2 cellular contexts compared by ENCODE assay signal in the genomic region with DNA sequence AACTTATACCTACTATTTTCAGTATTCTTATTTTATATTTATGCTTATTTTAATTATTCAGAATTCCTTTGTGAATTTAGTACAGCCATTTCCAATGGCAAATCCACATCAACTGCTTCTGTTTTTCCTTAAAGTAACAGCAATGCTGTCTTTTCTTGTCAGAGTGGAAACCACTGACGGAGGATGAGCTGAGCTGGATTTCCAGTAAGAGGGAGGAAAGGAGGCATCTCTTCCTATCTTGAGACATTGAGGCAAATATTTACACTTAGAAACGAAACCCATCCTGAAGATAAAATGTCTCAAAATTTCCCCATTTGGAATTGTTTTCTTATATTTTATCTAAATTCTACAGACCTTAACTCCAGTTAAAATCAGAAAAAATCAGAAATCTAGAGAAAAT.
TF ChIP-seq lines count a peak whose summit lies in the region.

No MANE protein-coding gene starts in this region.

TF ChIP-seq in liver, 16 proteins besides CTCF, POLR2A, EP300 and RAD21 (continued from another document):
- TF ChIP-seq, protein P1, sequence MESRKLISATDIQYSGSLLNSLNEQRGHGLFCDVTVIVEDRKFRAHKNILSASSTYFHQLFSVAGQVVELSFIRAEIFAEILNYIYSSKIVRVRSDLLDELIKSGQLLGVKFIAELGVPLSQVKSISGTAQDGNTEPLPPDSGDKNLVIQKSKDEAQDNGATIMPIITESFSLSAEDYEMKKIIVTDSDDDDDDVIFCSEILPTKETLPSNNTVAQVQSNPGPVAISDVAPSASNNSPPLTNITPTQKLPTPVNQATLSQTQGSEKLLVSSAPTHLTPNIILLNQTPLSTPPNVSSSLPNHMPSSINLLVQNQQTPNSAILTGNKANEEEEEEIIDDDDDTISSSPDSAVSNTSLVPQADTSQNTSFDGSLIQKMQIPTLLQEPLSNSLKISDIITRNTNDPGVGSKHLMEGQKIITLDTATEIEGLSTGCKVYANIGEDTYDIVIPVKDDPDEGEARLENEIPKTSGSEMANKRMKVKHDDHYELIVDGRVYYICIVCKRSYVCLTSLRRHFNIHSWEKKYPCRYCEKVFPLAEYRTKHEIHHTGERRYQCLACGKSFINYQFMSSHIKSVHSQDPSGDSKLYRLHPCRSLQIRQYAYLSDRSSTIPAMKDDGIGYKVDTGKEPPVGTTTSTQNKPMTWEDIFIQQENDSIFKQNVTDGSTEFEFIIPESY (IDR thresholded peaks at IDR 0.05): no peak
- no peak for TF ChIP-seq TAF1 (conservative IDR thresholded peaks at IDR 0.05)
- TF ChIP-seq FOXA1 (IDR thresholded peaks at IDR 0.05): no peak
- TF ChIP-seq, protein P2, sequence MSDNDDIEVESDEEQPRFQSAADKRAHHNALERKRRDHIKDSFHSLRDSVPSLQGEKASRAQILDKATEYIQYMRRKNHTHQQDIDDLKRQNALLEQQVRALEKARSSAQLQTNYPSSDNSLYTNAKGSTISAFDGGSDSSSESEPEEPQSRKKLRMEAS (IDR thresholded peaks at IDR 0.05): no peak
- no peak for TF ChIP-seq JUND (IDR thresholded peaks at IDR 0.05)

TF ChIP-seq in WTC11, 78 proteins besides CTCF, POLR2A, EP300 and RAD21 (continued from another document):
- TF ChIP-seq, protein P3, sequence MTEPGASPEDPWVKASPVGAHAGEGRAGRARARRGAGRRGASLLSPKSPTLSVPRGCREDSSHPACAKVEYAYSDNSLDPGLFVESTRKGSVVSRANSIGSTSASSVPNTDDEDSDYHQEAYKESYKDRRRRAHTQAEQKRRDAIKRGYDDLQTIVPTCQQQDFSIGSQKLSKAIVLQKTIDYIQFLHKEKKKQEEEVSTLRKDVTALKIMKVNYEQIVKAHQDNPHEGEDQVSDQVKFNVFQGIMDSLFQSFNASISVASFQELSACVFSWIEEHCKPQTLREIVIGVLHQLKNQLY (CRISPR knock-in tag; IDR thresholded peaks at IDR 0.05): no peak
- TF ChIP-seq RELA (CRISPR knock-in tag; IDR thresholded peaks at IDR 0.05; ENCODE audit: borderline replicate concordance): no peak
- TF ChIP-seq ZNF263 (CRISPR knock-in tag; IDR thresholded peaks at IDR 0.05; ENCODE audit: low read depth): no peak
- TF ChIP-seq, protein P4, sequence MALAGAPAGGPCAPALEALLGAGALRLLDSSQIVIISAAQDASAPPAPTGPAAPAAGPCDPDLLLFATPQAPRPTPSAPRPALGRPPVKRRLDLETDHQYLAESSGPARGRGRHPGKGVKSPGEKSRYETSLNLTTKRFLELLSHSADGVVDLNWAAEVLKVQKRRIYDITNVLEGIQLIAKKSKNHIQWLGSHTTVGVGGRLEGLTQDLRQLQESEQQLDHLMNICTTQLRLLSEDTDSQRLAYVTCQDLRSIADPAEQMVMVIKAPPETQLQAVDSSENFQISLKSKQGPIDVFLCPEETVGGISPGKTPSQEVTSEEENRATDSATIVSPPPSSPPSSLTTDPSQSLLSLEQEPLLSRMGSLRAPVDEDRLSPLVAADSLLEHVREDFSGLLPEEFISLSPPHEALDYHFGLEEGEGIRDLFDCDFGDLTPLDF (CRISPR knock-in tag; IDR thresholded peaks at IDR 0.05): no peak
- TF ChIP-seq, protein P5, sequence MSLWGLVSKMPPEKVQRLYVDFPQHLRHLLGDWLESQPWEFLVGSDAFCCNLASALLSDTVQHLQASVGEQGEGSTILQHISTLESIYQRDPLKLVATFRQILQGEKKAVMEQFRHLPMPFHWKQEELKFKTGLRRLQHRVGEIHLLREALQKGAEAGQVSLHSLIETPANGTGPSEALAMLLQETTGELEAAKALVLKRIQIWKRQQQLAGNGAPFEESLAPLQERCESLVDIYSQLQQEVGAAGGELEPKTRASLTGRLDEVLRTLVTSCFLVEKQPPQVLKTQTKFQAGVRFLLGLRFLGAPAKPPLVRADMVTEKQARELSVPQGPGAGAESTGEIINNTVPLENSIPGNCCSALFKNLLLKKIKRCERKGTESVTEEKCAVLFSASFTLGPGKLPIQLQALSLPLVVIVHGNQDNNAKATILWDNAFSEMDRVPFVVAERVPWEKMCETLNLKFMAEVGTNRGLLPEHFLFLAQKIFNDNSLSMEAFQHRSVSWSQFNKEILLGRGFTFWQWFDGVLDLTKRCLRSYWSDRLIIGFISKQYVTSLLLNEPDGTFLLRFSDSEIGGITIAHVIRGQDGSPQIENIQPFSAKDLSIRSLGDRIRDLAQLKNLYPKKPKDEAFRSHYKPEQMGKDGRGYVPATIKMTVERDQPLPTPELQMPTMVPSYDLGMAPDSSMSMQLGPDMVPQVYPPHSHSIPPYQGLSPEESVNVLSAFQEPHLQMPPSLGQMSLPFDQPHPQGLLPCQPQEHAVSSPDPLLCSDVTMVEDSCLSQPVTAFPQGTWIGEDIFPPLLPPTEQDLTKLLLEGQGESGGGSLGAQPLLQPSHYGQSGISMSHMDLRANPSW (CRISPR knock-in tag; conservative IDR thresholded peaks at IDR 0.05; ENCODE audit: low read depth): no peak
- no peak for TF ChIP-seq SMAD4 (CRISPR knock-in tag; IDR thresholded peaks at IDR 0.05)
- TF ChIP-seq, protein P6, sequence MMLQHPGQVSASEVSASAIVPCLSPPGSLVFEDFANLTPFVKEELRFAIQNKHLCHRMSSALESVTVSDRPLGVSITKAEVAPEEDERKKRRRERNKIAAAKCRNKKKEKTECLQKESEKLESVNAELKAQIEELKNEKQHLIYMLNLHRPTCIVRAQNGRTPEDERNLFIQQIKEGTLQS (CRISPR knock-in tag; conservative IDR thresholded peaks at IDR 0.05): no peak
- TF ChIP-seq FOXK1 (CRISPR knock-in tag; IDR thresholded peaks at IDR 0.05): no peak
- no peak for TF ChIP-seq ZNF416 (CRISPR knock-in tag; IDR thresholded peaks at IDR 0.05)
- TF ChIP-seq, protein P7, sequence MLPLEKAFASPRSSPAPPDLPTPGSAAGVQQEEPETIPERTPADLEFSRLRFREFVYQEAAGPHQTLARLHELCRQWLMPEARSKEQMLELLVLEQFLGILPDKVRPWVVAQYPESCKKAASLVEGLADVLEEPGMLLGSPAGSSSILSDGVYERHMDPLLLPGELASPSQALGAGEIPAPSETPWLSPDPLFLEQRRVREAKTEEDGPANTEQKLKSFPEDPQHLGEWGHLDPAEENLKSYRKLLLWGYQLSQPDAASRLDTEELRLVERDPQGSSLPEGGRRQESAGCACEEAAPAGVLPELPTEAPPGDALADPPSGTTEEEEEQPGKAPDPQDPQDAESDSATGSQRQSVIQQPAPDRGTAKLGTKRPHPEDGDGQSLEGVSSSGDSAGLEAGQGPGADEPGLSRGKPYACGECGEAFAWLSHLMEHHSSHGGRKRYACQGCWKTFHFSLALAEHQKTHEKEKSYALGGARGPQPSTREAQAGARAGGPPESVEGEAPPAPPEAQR (CRISPR knock-in tag; IDR thresholded peaks at IDR 0.05): no peak
- TF ChIP-seq TEAD1 (CRISPR knock-in tag; IDR thresholded peaks at IDR 0.05): no peak
- TF ChIP-seq ZNF317 (CRISPR knock-in tag; IDR thresholded peaks at IDR 0.05; ENCODE audit: borderline replicate concordance, low read depth): no peak
